In genomic region chr5:181271081-181271480, GRCh38 we compare ENCODE assay signal across 1 cellular context.
TF ChIP-seq lines count a peak whose summit lies in the region.

No MANE protein-coding gene starts in this region.

TF ChIP-seq in WTC11, 78 proteins besides CTCF, POLR2A, EP300 and RAD21 (continued from another document):
- TF ChIP-seq TCF7 (CRISPR knock-in tag; IDR thresholded peaks at IDR 0.05; ENCODE audit: low read depth), result no peak
- TF ChIP-seq GTF2I (CRISPR knock-in tag; conservative IDR thresholded peaks at IDR 0.05), result no peak
- TF ChIP-seq TEAD1 (CRISPR knock-in tag; IDR thresholded peaks at IDR 0.05), result no peak
- TF ChIP-seq ZNF396 (CRISPR knock-in tag; IDR thresholded peaks at IDR 0.05; ENCODE audit: borderline replicate concordance), result no peak
- no peak for TF ChIP-seq ZNF512 (CRISPR knock-in tag; IDR thresholded peaks at IDR 0.05; ENCODE audit: borderline replicate concordance)
- TF ChIP-seq ZNF425 (CRISPR knock-in tag; conservative IDR thresholded peaks at IDR 0.05), result no peak
- no peak for TF ChIP-seq IRF2 (CRISPR knock-in tag; IDR thresholded peaks at IDR 0.05; ENCODE audit: borderline replicate concordance, low read depth)
- no peak for TF ChIP-seq CBFB (CRISPR knock-in tag; IDR thresholded peaks at IDR 0.05; ENCODE audit: low read depth)
- no peak for TF ChIP-seq FOXK1 (CRISPR knock-in tag; IDR thresholded peaks at IDR 0.05)
